In genomic region chr14:32206552-32206951, GRCh38 we compare ENCODE assay signal across 23 cellular contexts. TPM values are rescaled to one million over a fixed set of nuclear protein-coding genes. Genes with fewer than 3 reads are reported as not detected.
"Had no signal": no experiment of that assay in that cellular context is flagged by ENCODE, and none has a peak within 500 bp of the region (broad histone marks: within the 10 kb centered on the region; RNA-seq: fewer than 3 reads in every experiment).

No MANE protein-coding gene starts in this region.

- H3K4me3 ChIP-seq: coronary artery, esophagus squamous epithelium, spleen, stomach, testis had no signal

- FAIRE-seq: endothelial cell of umbilical vein, kidney had no signal

- ATAC-seq: activated naive CD4-positive, alpha-beta T cell treated with anti-CD3 and anti-CD28 coated beads, Interleukin-2, amount 50 U/mL, for 72 hours; activated T-cell treated with anti-CD3 and anti-CD28 coated beads, Interleukin-2, amount 50 U/mL, for 4 hours; left ventricle myocardium superior; sciatic nerve had no signal

- H3K4me3 Mint-ChIP-seq: activated CD4-positive, alpha-beta memory T cell treated with anti-CD3 and anti-CD28 coated beads, Interleukin-2, amount 10 ng/mL, durations not matched to agents 7 days and 5 days; activated T-cell treated with anti-CD3 and anti-CD28 coated beads, Interleukin-2, amount 50 U/mL, for 4 hours; central memory CD8-positive, alpha-beta T cell; nephron progenitor cell had no signal

- H3K27ac ChIP-seq: brain microvascular endothelial cell, coronary artery, esophagus squamous epithelium, spleen, stomach, testis had no signal

- H3K27me3 ChIP-seq: brain microvascular endothelial cell, esophagus squamous epithelium, stomach, testis had no signal

- H3K9me3 Mint-ChIP-seq: activated CD4-positive, alpha-beta memory T cell treated with anti-CD3 and anti-CD28 coated beads, Interleukin-2, amount 10 ng/mL, durations not matched to agents 7 days and 5 days; activated naive CD4-positive, alpha-beta T cell treated with anti-CD3 and anti-CD28 coated beads, Interleukin-2, amount 50 U/mL, for 72 hours; activated T-cell treated with anti-CD3 and anti-CD28 coated beads, Interleukin-2, amount 50 U/mL, for 4 hours; central memory CD8-positive, alpha-beta T cell; nephron progenitor cell had no signal

- H3K4me1 ChIP-seq: testis had no signal

- H3K9me3 ChIP-seq: esophagus squamous epithelium, spleen, stomach, testis had no signal

- DNase-seq: activated CD4-positive, alpha-beta memory T cell treated with anti-CD3 and anti-CD28 coated beads, Interleukin-2, amount 10 ng/mL, durations not matched to agents 7 days and 5 days; activated gamma-delta T cell; activated T-cell treated with anti-CD3 and anti-CD28 coated beads, Interleukin-2, amount 50 U/mL, for 4 hours; brain microvascular endothelial cell; effector CD4-positive, alpha-beta T cell; esophagus squamous epithelium; hippocampal formation; kidney; left ventricle myocardium superior; nephron progenitor cell; spleen; stomach; testis had no signal

- H3K36me3 ChIP-seq: brain microvascular endothelial cell, esophagus squamous epithelium, spleen, stomach had no signal

- H3K27ac Mint-ChIP-seq: activated CD4-positive, alpha-beta memory T cell treated with anti-CD3 and anti-CD28 coated beads, Interleukin-2, amount 10 ng/mL, durations not matched to agents 7 days and 5 days; activated naive CD4-positive, alpha-beta T cell treated with anti-CD3 and anti-CD28 coated beads, Interleukin-2, amount 50 U/mL, for 72 hours; nephron progenitor cell had no signal

RNA-seq across cellular contexts. Expression of gene RNU6-8, which starts 3.5 kb away (rescaled TPM):
- total RNA-seq: activated CD4-positive, alpha-beta memory T cell treated with anti-CD3 and anti-CD28 coated beads, Interleukin-2, amount 10 ng/mL, durations not matched to agents 7 days and 5 days; activated naive CD4-positive, alpha-beta T cell treated with anti-CD3 and anti-CD28 coated beads, Interleukin-2, amount 50 U/mL, for 72 hours; activated T-cell treated with anti-CD3 and anti-CD28 coated beads, Interleukin-2, amount 50 U/mL, for 4 hours; endothelial cell of umbilical vein; esophagus squamous epithelium; fibroblast of villous mesenchyme; glomerular endothelial cell; kidney; left ventricle myocardium superior; osteoblast; pulmonary artery endothelial cell; sciatic nerve; spleen; stomach; testis; urinary bladder had no signal
- polyA plus RNA-seq: endothelial cell of umbilical vein, spleen, stomach, urinary bladder had no signal

RNA-seq across cellular contexts. Expression of gene RNU6-7, which starts 4.7 kb away (rescaled TPM):
- total RNA-seq: activated CD4-positive, alpha-beta memory T cell treated with anti-CD3 and anti-CD28 coated beads, Interleukin-2, amount 10 ng/mL, durations not matched to agents 7 days and 5 days; activated naive CD4-positive, alpha-beta T cell treated with anti-CD3 and anti-CD28 coated beads, Interleukin-2, amount 50 U/mL, for 72 hours; activated T-cell treated with anti-CD3 and anti-CD28 coated beads, Interleukin-2, amount 50 U/mL, for 4 hours; endothelial cell of umbilical vein; esophagus squamous epithelium; fibroblast of villous mesenchyme; glomerular endothelial cell; kidney; left ventricle myocardium superior; osteoblast; pulmonary artery endothelial cell; sciatic nerve; spleen; stomach; testis; urinary bladder had no signal
- polyA plus RNA-seq: endothelial cell of umbilical vein, spleen, stomach, urinary bladder had no signal
